37 cellular contexts compared by ENCODE assay signal in the genomic region with DNA sequence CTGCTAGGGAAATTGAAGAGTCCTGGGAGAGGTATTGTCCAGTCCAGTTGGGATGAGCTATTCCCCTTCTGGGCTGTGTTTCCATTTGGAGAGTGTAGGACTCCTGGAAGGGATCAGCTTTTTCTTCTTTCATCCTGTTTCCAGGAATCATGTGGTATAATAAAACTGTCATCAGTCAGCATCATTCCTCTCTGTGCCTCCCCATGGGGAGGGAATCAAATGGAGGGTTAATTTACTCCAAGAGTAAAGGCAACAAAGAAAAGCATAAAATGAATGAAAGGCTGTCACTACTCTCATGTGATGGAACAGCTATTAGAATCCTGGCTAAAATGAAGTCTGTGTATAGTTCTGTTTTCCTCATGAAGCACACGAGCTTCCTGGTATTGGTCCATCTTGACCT.
"Had no signal": no experiment of that assay in that cellular context is flagged by ENCODE, and none has a peak within 500 bp of the region (broad histone marks: within the 10 kb centered on the region; RNA-seq: fewer than 3 reads in every experiment).

No MANE protein-coding gene starts in this region.

- H3K4me1 Mint-ChIP-seq: activated B cell treated with CpG ODN at 0.5 μM for 24 hours; activated CD4-positive, alpha-beta memory T cell treated with anti-CD3 and anti-CD28 coated beads, Interleukin-2, amount 10 ng/mL, durations not matched to agents 7 days and 5 days; activated CD4-positive, alpha-beta T cell treated with anti-CD3 and anti-CD28 coated beads, Interleukin-2, amount 10 ng/mL, durations not matched to agents 24 days and 14 days; activated CD8-positive, alpha-beta memory T cell treated with anti-CD3 and anti-CD28 coated beads, Interleukin-2, amount 10 ng/mL, durations not matched to agents 7 days and 5 days; activated naive CD4-positive, alpha-beta T cell treated with anti-CD3 and anti-CD28 coated beads, Interleukin-2, amount 10 ng/mL, durations not matched to agents 7 days and 5 days; activated naive CD4-positive, alpha-beta T cell treated with anti-CD3 and anti-CD28 coated beads, Interleukin-2, amount 50 U/mL, for 24 hours; activated naive CD8-positive, alpha-beta T cell treated with anti-CD3 and anti-CD28 coated beads, Interleukin-2, amount 10 ng/mL, durations not matched to agents 7 days and 5 days; activated naive CD8-positive, alpha-beta T cell treated with anti-CD3 and anti-CD28 coated beads, Interleukin-2, amount 50 U/mL, for 24 hours; central memory CD8-positive, alpha-beta T cell had no signal

- H3K36me3 ChIP-seq: ascending aorta, cardiac muscle cell had no signal

- H3K9me3 Mint-ChIP-seq: activated B cell treated with CpG ODN at 0.5 μM for 24 hours; activated CD4-positive, alpha-beta memory T cell treated with anti-CD3 and anti-CD28 coated beads, Interleukin-2, amount 10 ng/mL, durations not matched to agents 7 days and 5 days; activated CD4-positive, alpha-beta T cell treated with anti-CD3 and anti-CD28 coated beads, Interleukin-2, amount 10 ng/mL, durations not matched to agents 24 days and 14 days; activated naive CD4-positive, alpha-beta T cell treated with anti-CD3 and anti-CD28 coated beads, Interleukin-2, amount 50 U/mL, for 24 hours; activated naive CD8-positive, alpha-beta T cell treated with anti-CD3 and anti-CD28 coated beads, Interleukin-2, amount 10 ng/mL, durations not matched to agents 7 days and 5 days; activated naive CD8-positive, alpha-beta T cell treated with anti-CD3 and anti-CD28 coated beads, Interleukin-2, amount 50 U/mL, for 24 hours; activated T-cell treated with anti-CD3 and anti-CD28 coated beads, Interleukin-2, amount 50 U/mL, for 24 hours; activated T-helper 2 cell treated with anti-CD3 and anti-CD28 coated beads, Interferon-gamma antibody, Interleukin-2, Interleukin-4, amounts not matched to agents 10 μg/mL and 5 μg/mL and 100 μg/mL, durations not matched to agents 14 hours and 24 hours and 36 hours; T-helper 1 cell treated with Interleukin-12 subunit alpha and Interleukin-12 subunit beta and Interleukin-4 antibody, amounts not matched to agents 30 μg/mL and 1 μg/mL, for 36 hours; T-helper 2 cell treated with Interferon-gamma antibody and Interleukin-4, amounts not matched to agents 5 μg/mL and 100 μg/mL, for 36 hours had no signal

- H3K9me3 ChIP-seq: ascending aorta had no signal

- DNase-seq: activated B cell treated with CpG ODN at 0.5 μM for 24 hours; activated CD4-positive, alpha-beta memory T cell treated with anti-CD3 and anti-CD28 coated beads, Interleukin-2, amount 10 ng/mL, durations not matched to agents 7 days and 5 days; activated CD4-positive, alpha-beta T cell treated with anti-CD3 and anti-CD28 coated beads for 4 hours; activated CD4-positive, alpha-beta T cell treated with anti-CD3 and anti-CD28 coated beads, Interleukin-2, amount 10 ng/mL, durations not matched to agents 24 days and 14 days; activated CD4-positive, alpha-beta T cell treated with anti-CD3 and anti-CD28 coated beads, Interleukin-2, amount 50 U/mL, for 48 hours; activated CD4-positive, CD25-positive, alpha-beta regulatory T cell treated with anti-CD3 and anti-CD28 coated beads, Interleukin-2, amount 50 U/mL, for 72 hours; activated CD8-positive, alpha-beta memory T cell treated with anti-CD3 and anti-CD28 coated beads for 24 hours; activated CD8-positive, alpha-beta memory T cell treated with anti-CD3 and anti-CD28 coated beads, Interleukin-2, amount 10 ng/mL, durations not matched to agents 7 days and 5 days; activated CD8-positive, alpha-beta memory T cell treated with anti-CD3 and anti-CD28 coated beads, Interleukin-2, amount 50 U/mL, for 48 hours; activated CD8-positive, alpha-beta T cell treated with anti-CD3 and anti-CD28 coated beads, Interleukin-2, amount 10 ng/mL, durations not matched to agents 7 days and 5 days; activated effector memory CD4-positive, alpha-beta T cell treated with Interleukin-2 at 50 U/mL for 16 hours; activated gamma-delta T cell; activated naive CD4-positive, alpha-beta T cell treated with anti-CD3 and anti-CD28 coated beads, Interleukin-2, amount 10 ng/mL, durations not matched to agents 7 days and 5 days; activated naive CD4-positive, alpha-beta T cell treated with Interleukin-2 at 50 U/mL for 16 hours; activated naive CD8-positive, alpha-beta T cell treated with anti-CD3 and anti-CD28 coated beads, Interleukin-2, amount 10 ng/mL, durations not matched to agents 7 days and 5 days; activated naive CD8-positive, alpha-beta T cell treated with anti-CD3 and anti-CD28 coated beads, Interleukin-2, amount 50 U/mL, for 24 hours; activated T-cell treated with anti-CD3 and anti-CD28 coated beads, Interleukin-2, amount 50 U/mL, for 24 hours; activated T-cell treated with anti-CD3 and anti-CD28 coated beads, Interleukin-2, amount 50 U/mL, for 48 hours; amygdala; anterior cingulate cortex; caudate nucleus; cerebellar nuclear complex; T-helper 1 cell; T-helper 2 cell; T-helper 9 cell had no signal

- H3K27ac Mint-ChIP-seq: activated B cell treated with CpG ODN at 0.5 μM for 24 hours; activated CD4-positive, alpha-beta memory T cell treated with anti-CD3 and anti-CD28 coated beads, Interleukin-2, amount 10 ng/mL, durations not matched to agents 7 days and 5 days; activated CD4-positive, alpha-beta T cell treated with anti-CD3 and anti-CD28 coated beads, Interleukin-2, amount 10 ng/mL, durations not matched to agents 24 days and 14 days; activated CD8-positive, alpha-beta memory T cell treated with anti-CD3 and anti-CD28 coated beads, Interleukin-2, amount 10 ng/mL, durations not matched to agents 7 days and 5 days; activated CD8-positive, alpha-beta T cell treated with anti-CD3 and anti-CD28 coated beads, Interleukin-2, amount 10 ng/mL, durations not matched to agents 7 days and 5 days; activated naive CD4-positive, alpha-beta T cell treated with anti-CD3 and anti-CD28 coated beads, Interleukin-2, amount 10 ng/mL, durations not matched to agents 7 days and 5 days; activated naive CD4-positive, alpha-beta T cell treated with anti-CD3 and anti-CD28 coated beads, Interleukin-2, amount 50 U/mL, for 24 hours; activated naive CD8-positive, alpha-beta T cell; activated naive CD8-positive, alpha-beta T cell treated with anti-CD3 and anti-CD28 coated beads, Interleukin-2, amount 10 ng/mL, durations not matched to agents 7 days and 5 days; activated naive CD8-positive, alpha-beta T cell treated with anti-CD3 and anti-CD28 coated beads, Interleukin-2, amount 50 U/mL, for 24 hours; activated T-cell treated with anti-CD3 and anti-CD28 coated beads, Interleukin-2, amount 50 U/mL, for 24 hours; activated T-helper 2 cell treated with anti-CD3 and anti-CD28 coated beads, Interferon-gamma antibody, Interleukin-2, Interleukin-4, amounts not matched to agents 10 μg/mL and 5 μg/mL and 100 μg/mL, durations not matched to agents 14 hours and 24 hours and 36 hours; brain; T-helper 1 cell treated with Interleukin-12 subunit alpha and Interleukin-12 subunit beta and Interleukin-4 antibody, amounts not matched to agents 30 μg/mL and 1 μg/mL, for 36 hours; T-helper 2 cell treated with Interferon-gamma antibody and Interleukin-4, amounts not matched to agents 5 μg/mL and 100 μg/mL, for 36 hours had no signal

- H3K4me3 Mint-ChIP-seq: activated B cell treated with CpG ODN at 0.5 μM for 24 hours; activated CD4-positive, alpha-beta memory T cell treated with anti-CD3 and anti-CD28 coated beads, Interleukin-2, amount 10 ng/mL, durations not matched to agents 7 days and 5 days; activated CD4-positive, alpha-beta T cell treated with anti-CD3 and anti-CD28 coated beads, Interleukin-2, amount 10 ng/mL, durations not matched to agents 24 days and 14 days; activated CD8-positive, alpha-beta memory T cell treated with anti-CD3 and anti-CD28 coated beads, Interleukin-2, amount 10 ng/mL, durations not matched to agents 7 days and 5 days; activated CD8-positive, alpha-beta T cell treated with anti-CD3 and anti-CD28 coated beads, Interleukin-2, amount 10 ng/mL, durations not matched to agents 7 days and 5 days; activated naive CD4-positive, alpha-beta T cell treated with anti-CD3 and anti-CD28 coated beads, Interleukin-2, amount 10 ng/mL, durations not matched to agents 7 days and 5 days; activated naive CD4-positive, alpha-beta T cell treated with anti-CD3 and anti-CD28 coated beads, Interleukin-2, amount 50 U/mL, for 24 hours; activated naive CD8-positive, alpha-beta T cell; activated naive CD8-positive, alpha-beta T cell treated with anti-CD3 and anti-CD28 coated beads, Interleukin-2, amount 10 ng/mL, durations not matched to agents 7 days and 5 days; activated naive CD8-positive, alpha-beta T cell treated with anti-CD3 and anti-CD28 coated beads, Interleukin-2, amount 50 U/mL, for 24 hours; activated T-cell treated with anti-CD3 and anti-CD28 coated beads, Interleukin-2, amount 50 U/mL, for 24 hours; brain; central memory CD8-positive, alpha-beta T cell; T-helper 1 cell treated with Interleukin-12 subunit alpha and Interleukin-12 subunit beta and Interleukin-4 antibody, amounts not matched to agents 30 μg/mL and 1 μg/mL, for 36 hours; T-helper 2 cell treated with Interferon-gamma antibody and Interleukin-4, amounts not matched to agents 5 μg/mL and 100 μg/mL, for 36 hours had no signal

- ATAC-seq: activated CD8-positive, alpha-beta memory T cell treated with anti-CD3 and anti-CD28 coated beads, Interleukin-2, amount 10 ng/mL, durations not matched to agents 7 days and 5 days; activated CD8-positive, alpha-beta T cell treated with anti-CD3 and anti-CD28 coated beads, Interleukin-2, amount 10 ng/mL, durations not matched to agents 7 days and 5 days; activated naive CD8-positive, alpha-beta T cell treated with anti-CD3 and anti-CD28 coated beads, Interleukin-2, amount 50 U/mL, for 24 hours had no signal

- H3K4me3 ChIP-seq: ascending aorta, cardiac muscle cell had no signal

- H3K27me3 ChIP-seq: ascending aorta, cardiac muscle cell had no signal

- H3K27ac ChIP-seq: ascending aorta, cardiac muscle cell, VCaP had no signal

- H3K27me3 Mint-ChIP-seq: activated B cell treated with CpG ODN at 0.5 μM for 24 hours; activated CD4-positive, alpha-beta memory T cell treated with anti-CD3 and anti-CD28 coated beads, Interleukin-2, amount 10 ng/mL, durations not matched to agents 7 days and 5 days; activated CD4-positive, alpha-beta T cell treated with anti-CD3 and anti-CD28 coated beads, Interleukin-2, amount 10 ng/mL, durations not matched to agents 24 days and 14 days; activated CD8-positive, alpha-beta memory T cell treated with anti-CD3 and anti-CD28 coated beads, Interleukin-2, amount 10 ng/mL, durations not matched to agents 7 days and 5 days; activated naive CD4-positive, alpha-beta T cell treated with anti-CD3 and anti-CD28 coated beads, Interleukin-2, amount 10 ng/mL, durations not matched to agents 7 days and 5 days; activated naive CD4-positive, alpha-beta T cell treated with anti-CD3 and anti-CD28 coated beads, Interleukin-2, amount 50 U/mL, for 24 hours; activated naive CD8-positive, alpha-beta T cell treated with anti-CD3 and anti-CD28 coated beads, Interleukin-2, amount 10 ng/mL, durations not matched to agents 7 days and 5 days; activated naive CD8-positive, alpha-beta T cell treated with anti-CD3 and anti-CD28 coated beads, Interleukin-2, amount 50 U/mL, for 24 hours; activated T-cell treated with anti-CD3 and anti-CD28 coated beads, Interleukin-2, amount 50 U/mL, for 24 hours; brain; central memory CD8-positive, alpha-beta T cell had no signal

- H3K36me3 Mint-ChIP-seq: activated CD8-positive, alpha-beta memory T cell treated with anti-CD3 and anti-CD28 coated beads, Interleukin-2, amount 10 ng/mL, durations not matched to agents 7 days and 5 days; activated naive CD4-positive, alpha-beta T cell treated with anti-CD3 and anti-CD28 coated beads, Interleukin-2, amount 10 ng/mL, durations not matched to agents 7 days and 5 days; activated naive CD4-positive, alpha-beta T cell treated with anti-CD3 and anti-CD28 coated beads, Interleukin-2, amount 50 U/mL, for 24 hours; activated naive CD8-positive, alpha-beta T cell; activated naive CD8-positive, alpha-beta T cell treated with anti-CD3 and anti-CD28 coated beads, Interleukin-2, amount 10 ng/mL, durations not matched to agents 7 days and 5 days; brain had no signal

- FAIRE-seq: bronchial epithelial cell, TTC549 had no signal

- H3K4me1 ChIP-seq: ascending aorta had no signal
